Comparison of ENCODE assay signal across 2 cellular contexts in the genomic region with DNA sequence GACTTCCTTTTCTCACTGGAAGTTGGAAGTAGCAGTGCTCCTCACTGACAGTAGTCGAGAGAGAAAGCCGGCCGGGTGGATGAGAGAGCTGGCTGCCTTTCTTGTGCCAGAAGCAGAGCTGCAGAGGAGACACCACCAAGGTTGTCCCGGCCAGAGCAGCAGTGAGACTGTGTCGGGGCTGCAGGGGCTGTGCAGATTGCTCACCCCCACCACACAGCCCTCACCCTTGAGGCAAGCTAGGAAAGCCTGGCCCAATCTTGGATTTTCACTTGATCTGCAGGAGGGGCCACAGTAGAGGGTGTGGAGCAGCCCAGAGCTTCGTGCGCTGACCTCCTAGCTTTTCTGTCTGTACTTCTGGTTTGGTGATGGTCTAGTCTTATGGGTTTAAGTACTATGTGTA.
TF ChIP-seq lines count a peak whose summit lies in the region.

No MANE protein-coding gene starts in this region.

TF ChIP-seq in SK-N-SH treated with all-trans-retinoic acid at 6 μM for 48 hours, 23 proteins besides CTCF, POLR2A, EP300 and RAD21:
- TF ChIP-seq SNAI2 (CRISPR knock-in tag; IDR thresholded peaks at IDR 0.05) (no peak), ZFP30 (CRISPR knock-in tag; IDR thresholded peaks at IDR 0.05) (no peak), ZFP3 (CRISPR knock-in tag; IDR thresholded peaks at IDR 0.05) (no peak), CSDC2 (CRISPR knock-in tag; IDR thresholded peaks at IDR 0.05) (no peak), ZNF8 (CRISPR knock-in tag; IDR thresholded peaks at IDR 0.05) (no peak), ISL1 (CRISPR knock-in tag; IDR thresholded peaks at IDR 0.05) (no peak), ESRRG (CRISPR knock-in tag; IDR thresholded peaks at IDR 0.05) (no peak), OSR1 (CRISPR knock-in tag; IDR thresholded peaks at IDR 0.05) (no peak), ZNF70 (CRISPR knock-in tag; IDR thresholded peaks at IDR 0.05) (no peak), ZNF565 (CRISPR knock-in tag; conservative IDR thresholded peaks at IDR 0.05; ENCODE audit: low read depth) (no peak), GLIS3 (CRISPR knock-in tag; IDR thresholded peaks at IDR 0.05) (no peak)
- TF ChIP-seq, protein P1, sequence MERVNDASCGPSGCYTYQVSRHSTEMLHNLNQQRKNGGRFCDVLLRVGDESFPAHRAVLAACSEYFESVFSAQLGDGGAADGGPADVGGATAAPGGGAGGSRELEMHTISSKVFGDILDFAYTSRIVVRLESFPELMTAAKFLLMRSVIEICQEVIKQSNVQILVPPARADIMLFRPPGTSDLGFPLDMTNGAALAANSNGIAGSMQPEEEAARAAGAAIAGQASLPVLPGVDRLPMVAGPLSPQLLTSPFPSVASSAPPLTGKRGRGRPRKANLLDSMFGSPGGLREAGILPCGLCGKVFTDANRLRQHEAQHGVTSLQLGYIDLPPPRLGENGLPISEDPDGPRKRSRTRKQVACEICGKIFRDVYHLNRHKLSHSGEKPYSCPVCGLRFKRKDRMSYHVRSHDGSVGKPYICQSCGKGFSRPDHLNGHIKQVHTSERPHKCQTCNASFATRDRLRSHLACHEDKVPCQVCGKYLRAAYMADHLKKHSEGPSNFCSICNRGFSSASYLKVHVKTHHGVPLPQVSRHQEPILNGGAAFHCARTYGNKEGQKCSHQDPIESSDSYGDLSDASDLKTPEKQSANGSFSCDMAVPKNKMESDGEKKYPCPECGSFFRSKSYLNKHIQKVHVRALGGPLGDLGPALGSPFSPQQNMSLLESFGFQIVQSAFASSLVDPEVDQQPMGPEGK (CRISPR knock-in tag; IDR thresholded peaks at IDR 0.05; ENCODE audit: borderline replicate concordance) = no peak
- TF ChIP-seq, protein P2, sequence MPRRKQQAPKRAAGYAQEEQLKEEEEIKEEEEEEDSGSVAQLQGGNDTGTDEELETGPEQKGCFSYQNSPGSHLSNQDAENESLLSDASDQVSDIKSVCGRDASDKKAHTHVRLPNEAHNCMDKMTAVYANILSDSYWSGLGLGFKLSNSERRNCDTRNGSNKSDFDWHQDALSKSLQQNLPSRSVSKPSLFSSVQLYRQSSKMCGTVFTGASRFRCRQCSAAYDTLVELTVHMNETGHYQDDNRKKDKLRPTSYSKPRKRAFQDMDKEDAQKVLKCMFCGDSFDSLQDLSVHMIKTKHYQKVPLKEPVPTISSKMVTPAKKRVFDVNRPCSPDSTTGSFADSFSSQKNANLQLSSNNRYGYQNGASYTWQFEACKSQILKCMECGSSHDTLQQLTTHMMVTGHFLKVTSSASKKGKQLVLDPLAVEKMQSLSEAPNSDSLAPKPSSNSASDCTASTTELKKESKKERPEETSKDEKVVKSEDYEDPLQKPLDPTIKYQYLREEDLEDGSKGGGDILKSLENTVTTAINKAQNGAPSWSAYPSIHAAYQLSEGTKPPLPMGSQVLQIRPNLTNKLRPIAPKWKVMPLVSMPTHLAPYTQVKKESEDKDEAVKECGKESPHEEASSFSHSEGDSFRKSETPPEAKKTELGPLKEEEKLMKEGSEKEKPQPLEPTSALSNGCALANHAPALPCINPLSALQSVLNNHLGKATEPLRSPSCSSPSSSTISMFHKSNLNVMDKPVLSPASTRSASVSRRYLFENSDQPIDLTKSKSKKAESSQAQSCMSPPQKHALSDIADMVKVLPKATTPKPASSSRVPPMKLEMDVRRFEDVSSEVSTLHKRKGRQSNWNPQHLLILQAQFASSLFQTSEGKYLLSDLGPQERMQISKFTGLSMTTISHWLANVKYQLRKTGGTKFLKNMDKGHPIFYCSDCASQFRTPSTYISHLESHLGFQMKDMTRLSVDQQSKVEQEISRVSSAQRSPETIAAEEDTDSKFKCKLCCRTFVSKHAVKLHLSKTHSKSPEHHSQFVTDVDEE (CRISPR knock-in tag; IDR thresholded peaks at IDR 0.05) = no peak
- TF ChIP-seq, protein P3, sequence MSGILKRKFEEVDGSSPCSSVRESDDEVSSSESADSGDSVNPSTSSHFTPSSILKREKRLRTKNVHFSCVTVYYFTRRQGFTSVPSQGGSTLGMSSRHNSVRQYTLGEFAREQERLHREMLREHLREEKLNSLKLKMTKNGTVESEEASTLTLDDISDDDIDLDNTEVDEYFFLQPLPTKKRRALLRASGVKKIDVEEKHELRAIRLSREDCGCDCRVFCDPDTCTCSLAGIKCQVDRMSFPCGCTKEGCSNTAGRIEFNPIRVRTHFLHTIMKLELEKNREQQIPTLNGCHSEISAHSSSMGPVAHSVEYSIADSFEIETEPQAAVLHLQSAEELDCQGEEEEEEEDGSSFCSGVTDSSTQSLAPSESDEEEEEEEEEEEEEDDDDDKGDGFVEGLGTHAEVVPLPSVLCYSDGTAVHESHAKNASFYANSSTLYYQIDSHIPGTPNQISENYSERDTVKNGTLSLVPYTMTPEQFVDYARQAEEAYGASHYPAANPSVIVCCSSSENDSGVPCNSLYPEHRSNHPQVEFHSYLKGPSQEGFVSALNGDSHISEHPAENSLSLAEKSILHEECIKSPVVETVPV (CRISPR knock-in tag; IDR thresholded peaks at IDR 0.05) = no peak
- TF ChIP-seq, protein P4, sequence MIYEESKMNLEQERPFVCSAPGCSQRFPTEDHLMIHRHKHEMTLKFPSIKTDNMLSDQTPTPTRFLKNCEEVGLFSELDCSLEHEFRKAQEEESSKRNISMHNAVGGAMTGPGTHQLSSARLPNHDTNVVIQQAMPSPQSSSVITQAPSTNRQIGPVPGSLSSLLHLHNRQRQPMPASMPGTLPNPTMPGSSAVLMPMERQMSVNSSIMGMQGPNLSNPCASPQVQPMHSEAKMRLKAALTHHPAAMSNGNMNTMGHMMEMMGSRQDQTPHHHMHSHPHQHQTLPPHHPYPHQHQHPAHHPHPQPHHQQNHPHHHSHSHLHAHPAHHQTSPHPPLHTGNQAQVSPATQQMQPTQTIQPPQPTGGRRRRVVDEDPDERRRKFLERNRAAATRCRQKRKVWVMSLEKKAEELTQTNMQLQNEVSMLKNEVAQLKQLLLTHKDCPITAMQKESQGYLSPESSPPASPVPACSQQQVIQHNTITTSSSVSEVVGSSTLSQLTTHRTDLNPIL (CRISPR knock-in tag; IDR thresholded peaks at IDR 0.05; ENCODE audit: low read depth) = no peak

TF ChIP-seq in SK-N-SH, 30 proteins besides CTCF, POLR2A, EP300 and RAD21:
- TF ChIP-seq TAF1 (IDR thresholded peaks at IDR 0.05; ENCODE audit: borderline replicate concordance, low read depth, low read length) (no peak), CHD2 (IDR thresholded peaks at IDR 0.05; ENCODE audit: low read length, partially characterized antibody) (no peak), RCOR1 (IDR thresholded peaks at IDR 0.05; ENCODE audit: low read length) (no peak), RXRA (IDR thresholded peaks at IDR 0.05; ENCODE audit: borderline replicate concordance, low read depth) (no peak), SIN3A (IDR thresholded peaks at IDR 0.05; ENCODE audit: borderline replicate concordance, low read depth, low read length) (no peak), GATA2 (CRISPR knock-in tag; IDR thresholded peaks at IDR 0.05) (no peak), MXI1 (IDR thresholded peaks at IDR 0.05; ENCODE audit: low read depth, low read length) (no peak), ELF1 (IDR thresholded peaks at IDR 0.05) (no peak), EZH2phosphoT487 (IDR thresholded peaks at IDR 0.05; ENCODE audit: borderline replicate concordance, low read depth) (no peak), RFX5 (IDR thresholded peaks at IDR 0.05; ENCODE audit: low read length) (no peak), GABPA (IDR thresholded peaks at IDR 0.05; ENCODE audit: low read depth) (no peak), FOXM1 (IDR thresholded peaks at IDR 0.05; ENCODE audit: low read depth) (no peak), SMC3 (IDR thresholded peaks at IDR 0.05; ENCODE audit: low read depth, low read length) (no peak)
- TF ChIP-seq, protein P5, sequence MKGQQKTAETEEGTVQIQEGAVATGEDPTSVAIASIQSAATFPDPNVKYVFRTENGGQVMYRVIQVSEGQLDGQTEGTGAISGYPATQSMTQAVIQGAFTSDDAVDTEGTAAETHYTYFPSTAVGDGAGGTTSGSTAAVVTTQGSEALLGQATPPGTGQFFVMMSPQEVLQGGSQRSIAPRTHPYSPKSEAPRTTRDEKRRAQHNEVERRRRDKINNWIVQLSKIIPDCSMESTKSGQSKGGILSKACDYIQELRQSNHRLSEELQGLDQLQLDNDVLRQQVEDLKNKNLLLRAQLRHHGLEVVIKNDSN (IDR thresholded peaks at IDR 0.05; ENCODE audit: borderline replicate concordance, low read depth) = no peak
- TF ChIP-seq, protein P6, sequence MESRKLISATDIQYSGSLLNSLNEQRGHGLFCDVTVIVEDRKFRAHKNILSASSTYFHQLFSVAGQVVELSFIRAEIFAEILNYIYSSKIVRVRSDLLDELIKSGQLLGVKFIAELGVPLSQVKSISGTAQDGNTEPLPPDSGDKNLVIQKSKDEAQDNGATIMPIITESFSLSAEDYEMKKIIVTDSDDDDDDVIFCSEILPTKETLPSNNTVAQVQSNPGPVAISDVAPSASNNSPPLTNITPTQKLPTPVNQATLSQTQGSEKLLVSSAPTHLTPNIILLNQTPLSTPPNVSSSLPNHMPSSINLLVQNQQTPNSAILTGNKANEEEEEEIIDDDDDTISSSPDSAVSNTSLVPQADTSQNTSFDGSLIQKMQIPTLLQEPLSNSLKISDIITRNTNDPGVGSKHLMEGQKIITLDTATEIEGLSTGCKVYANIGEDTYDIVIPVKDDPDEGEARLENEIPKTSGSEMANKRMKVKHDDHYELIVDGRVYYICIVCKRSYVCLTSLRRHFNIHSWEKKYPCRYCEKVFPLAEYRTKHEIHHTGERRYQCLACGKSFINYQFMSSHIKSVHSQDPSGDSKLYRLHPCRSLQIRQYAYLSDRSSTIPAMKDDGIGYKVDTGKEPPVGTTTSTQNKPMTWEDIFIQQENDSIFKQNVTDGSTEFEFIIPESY (IDR thresholded peaks at IDR 0.05; ENCODE audit: borderline replicate concordance, low read depth) = no peak
- TF ChIP-seq, protein P7, sequence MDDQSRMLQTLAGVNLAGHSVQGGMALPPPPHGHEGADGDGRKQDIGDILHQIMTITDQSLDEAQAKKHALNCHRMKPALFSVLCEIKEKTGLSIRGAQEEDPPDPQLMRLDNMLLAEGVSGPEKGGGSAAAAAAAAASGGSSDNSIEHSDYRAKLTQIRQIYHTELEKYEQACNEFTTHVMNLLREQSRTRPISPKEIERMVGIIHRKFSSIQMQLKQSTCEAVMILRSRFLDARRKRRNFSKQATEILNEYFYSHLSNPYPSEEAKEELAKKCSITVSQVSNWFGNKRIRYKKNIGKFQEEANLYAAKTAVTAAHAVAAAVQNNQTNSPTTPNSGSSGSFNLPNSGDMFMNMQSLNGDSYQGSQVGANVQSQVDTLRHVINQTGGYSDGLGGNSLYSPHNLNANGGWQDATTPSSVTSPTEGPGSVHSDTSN (IDR thresholded peaks at IDR 0.05) = no peak
